ENCODE assay signal across 8 cellular contexts in the genomic region with DNA sequence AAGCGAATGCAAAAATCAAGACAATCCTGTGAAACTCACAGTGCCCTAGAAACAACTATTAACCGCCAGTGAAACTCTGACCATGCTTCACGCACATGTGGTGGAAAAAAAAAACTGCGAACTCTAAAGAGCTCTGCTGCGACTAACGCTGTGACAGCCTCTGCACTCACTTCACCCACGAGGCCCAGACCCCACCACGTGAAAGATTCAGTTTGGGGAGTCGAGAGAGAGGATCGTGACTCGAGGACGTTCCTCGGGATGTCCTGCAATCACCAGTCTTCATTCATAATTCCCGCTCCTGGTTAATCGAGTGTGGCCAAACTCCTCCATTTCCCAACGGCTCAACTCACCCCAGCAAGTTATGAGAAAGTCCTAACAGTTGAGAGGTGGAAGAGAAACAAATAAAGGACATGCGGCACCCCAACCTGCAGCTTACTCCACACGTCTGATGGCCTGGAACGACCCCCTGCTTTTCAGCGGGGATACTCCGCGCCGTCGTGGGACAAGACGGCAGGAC. TPM values are rescaled to one million over a fixed set of nuclear protein-coding genes. Genes with fewer than 3 reads are reported as not detected.
DNase-seq lines count a peak whose midpoint lies in the region; ATAC-seq and TF ChIP-seq lines count a peak whose summit lies in the region.

No MANE protein-coding gene starts in this region.

- ATAC-seq in IMR-90 (ENCODE audit: low read depth) (no peak), upper lobe of left lung (ENCODE audit: low FRiP score in 2 of 2) (no peak), HG02798 (IDR thresholded peaks at IDR 0.05; ENCODE audit: poor library complexity, unreplicated experiment) (no peak), GM21360 (IDR thresholded peaks at IDR 0.05; ENCODE audit: unreplicated experiment) (no peak)
- no peak for ATAC-seq in activated CD8-positive, alpha-beta T cell treated with anti-CD3 and anti-CD28 coated beads, Interleukin-2, amount 10 ng/mL, durations not matched to agents 7 days and 5 days

- peak overlapping the region; percentile 75 for H3K56ac ChIP-seq in IMR-90 (ENCODE audit: extremely low read depth, insufficient read depth, low read length)

- no peaks in the 10 kb centered on the region; the same call in 1 of the 2 replicates for H3K9me1 ChIP-seq in IMR-90 (ENCODE audit: insufficient read depth, low read length)

- H3K9me3 Mint-ChIP-seq in activated CD8-positive, alpha-beta T cell treated with anti-CD3 and anti-CD28 coated beads, Interleukin-2, amount 10 ng/mL, durations not matched to agents 7 days and 5 days (ENCODE audit: insufficient read depth), result no peaks in the 10 kb centered on the region

- peak overlapping the region; percentile 78 for H3K4me3 Mint-ChIP-seq in activated CD8-positive, alpha-beta T cell treated with anti-CD3 and anti-CD28 coated beads, Interleukin-2, amount 10 ng/mL, durations not matched to agents 7 days and 5 days

- H3K18ac ChIP-seq in IMR-90 (ENCODE audit: low read depth, low read length), result no peak overlapping the region

- DNase-seq in IMR-90 (no peak), esophagus muscularis mucosa (ENCODE audit: extremely low spot score) (no peak), ovary (no peak), upper lobe of left lung (no peak)
- DNase-seq in activated CD8-positive, alpha-beta T cell treated with anti-CD3 and anti-CD28 coated beads, Interleukin-2, amount 10 ng/mL, durations not matched to agents 7 days and 5 days, result peak; percentile 49

- intact Hi-C loops in IMR-90 (cut with micrococcal nuclease) (no loop called here), esophagus muscularis mucosa (cut with DNase I) (no loop called here), ovary (cut with DNase I) (no loop called here)

- dilution Hi-C loops in IMR-90 (cut with HindIII; ENCODE audit: low sequenced_read_pairs, unreplicated experiment), result no loop called here

- POLR2A ChIA-PET in IMR-90 (lab: Charles Lee; ENCODE audit: unreplicated experiment), result no interaction called here
- POLR2A ChIA-PET in activated CD8-positive, alpha-beta T cell treated with anti-CD3 and anti-CD28 coated beads, Interleukin-2, amount 10 ng/mL, durations not matched to agents 7 days and 5 days (lab: Charles Lee), result interaction anchor here (0.6 to 2.8 kb wide), 12 partner anchors 10 to 504 kb away, joined by 3 to 13 read pairs (median 4); partner anchors contain the start of genes DNAI4, IL23R and MIER1

- H3K9me3 ChIP-seq in BLaER1 treated with 17β-estradiol and CSF1 and Interleukin-3, amounts not matched to agents 10 nM and 100 nM (replicated peaks in 1 of 11), result no peaks in the 10 kb centered on the region
- no peaks in the 10 kb centered on the region for H3K9me3 ChIP-seq in IMR-90 (ENCODE audit: control insufficient read depth, insufficient read depth, low read length)
- no peaks in the 10 kb centered on the region for H3K9me3 ChIP-seq in esophagus muscularis mucosa
- no peaks in the 10 kb centered on the region for H3K9me3 ChIP-seq in ovary
- no peaks in the 10 kb centered on the region for H3K9me3 ChIP-seq in upper lobe of left lung

- H2AK9ac ChIP-seq in IMR-90 (replicated peaks; ENCODE audit: low read depth, low read length, poor library complexity), result peak overlapping the region; percentile 65

- H3K36me3 Mint-ChIP-seq in activated CD8-positive, alpha-beta T cell treated with anti-CD3 and anti-CD28 coated beads, Interleukin-2, amount 10 ng/mL, durations not matched to agents 7 days and 5 days (ENCODE audit: low read depth), result peaks cover 55% of the 10 kb centered on the region

- no peak overlapping the region for H4K5ac ChIP-seq in IMR-90 (ENCODE audit: low read depth, low read length)

- no peaks in the 10 kb centered on the region for H3K27me3 Mint-ChIP-seq in activated CD8-positive, alpha-beta T cell treated with anti-CD3 and anti-CD28 coated beads, Interleukin-2, amount 10 ng/mL, durations not matched to agents 7 days and 5 days (ENCODE audit: low read depth)

- no peak for TF ChIP-seq RAD21 in IMR-90 (IDR thresholded peaks at IDR 0.05; ENCODE audit: low read length)

- no peak for TF ChIP-seq EP300 in esophagus muscularis mucosa (IDR thresholded peaks at IDR 0.05)
- TF ChIP-seq EP300 in ovary (IDR thresholded peaks at IDR 0.05), result no peak
- no peak for TF ChIP-seq EP300 in upper lobe of left lung (IDR thresholded peaks at IDR 0.05)

- H2BK20ac ChIP-seq in IMR-90 (ENCODE audit: low read depth, low read length), result no peak overlapping the region

- CTCF ChIA-PET in IMR-90 (lab: Yijun Ruan, JAX), result interaction anchor here (0.6 to 0.7 kb wide), 2 partner anchors 82 to 91 kb away, joined by 3 to 4 read pairs; no protein-coding TSS in a partner anchor
- CTCF ChIA-PET in activated CD8-positive, alpha-beta T cell treated with anti-CD3 and anti-CD28 coated beads, Interleukin-2, amount 10 ng/mL, durations not matched to agents 7 days and 5 days (lab: Charles Lee), result interaction anchor here (0.6 to 6.2 kb wide), 15 partner anchors 21 to 495 kb away, joined by 3 to 52 read pairs (median 4); partner anchors contain the start of genes IL12RB2 and IL23R

- H3K4me3 ChIP-seq in BLaER1 treated with 17β-estradiol and CSF1 and Interleukin-3, amounts not matched to agents 10 nM and 100 nM, result peak overlapping the region; percentile 81 to 99 (median 96)
- H3K4me3 ChIP-seq in IMR-90 (ENCODE audit: insufficient read depth, low read depth, low read length), result peak overlapping the region; percentile 99
- peak overlapping the region; percentile 78 to 92 (median 80) for H3K4me3 ChIP-seq in esophagus muscularis mucosa
- peak overlapping the region; percentile 67 for H3K4me3 ChIP-seq in ovary
- peak overlapping the region; percentile 37 to 85 (median 76) for H3K4me3 ChIP-seq in upper lobe of left lung

- H3K23ac ChIP-seq in IMR-90 (ENCODE audit: low read depth, low read length), result peak overlapping the region; percentile 69

- H2AFZ ChIP-seq in IMR-90 (replicated peaks; ENCODE audit: low read length, poor library complexity), result no peak overlapping the region

- TF ChIP-seq CTCF in IMR-90 (conservative IDR thresholded peaks at IDR 0.05; ENCODE audit: low read depth, low read length) (no peak), esophagus muscularis mucosa (IDR thresholded peaks at IDR 0.05) (no peak), ovary (IDR thresholded peaks at IDR 0.05) (no peak), upper lobe of left lung (IDR thresholded peaks at IDR 0.05) (no peak)

- H3K27me3 ChIP-seq in BLaER1 treated with 17β-estradiol and CSF1 and Interleukin-3, amounts not matched to agents 10 nM and 100 nM, result no peaks in the 10 kb centered on the region
- H3K27me3 ChIP-seq in IMR-90 (ENCODE audit: control insufficient read depth, insufficient read depth, low read length) (no peaks in the 10 kb centered on the region), esophagus muscularis mucosa (no peaks in the 10 kb centered on the region), ovary (no peaks in the 10 kb centered on the region), upper lobe of left lung (no peaks in the 10 kb centered on the region)

- peaks cover 23 to 56% (median 53%) of the 10 kb centered on the region in 11 experiments for H3K36me3 ChIP-seq in BLaER1 treated with 17β-estradiol and CSF1 and Interleukin-3, amounts not matched to agents 10 nM and 100 nM
- H3K36me3 ChIP-seq in IMR-90 (ENCODE audit: control insufficient read depth, insufficient read depth, low read length) (peaks cover 10% of the 10 kb centered on the region), esophagus muscularis mucosa (peaks cover 10 to 22% (median 18%) of the 10 kb centered on the region in 4 donors), ovary (no peaks in the 10 kb centered on the region), upper lobe of left lung (peaks cover 5 to 21% (median 17%) of the 10 kb centered on the region in 4 donors)

- H3K27ac Mint-ChIP-seq in activated CD8-positive, alpha-beta T cell treated with anti-CD3 and anti-CD28 coated beads, Interleukin-2, amount 10 ng/mL, durations not matched to agents 7 days and 5 days, result peak overlapping the region; percentile 91

- peaks cover 37 to 55% (median 49%) of the 10 kb centered on the region in 10 experiments for H3K4me1 ChIP-seq in BLaER1 treated with 17β-estradiol and CSF1 and Interleukin-3, amounts not matched to agents 10 nM and 100 nM
- H3K4me1 ChIP-seq in IMR-90 (ENCODE audit: control insufficient read depth, insufficient read depth, low read length) (no peaks in the 10 kb centered on the region), esophagus muscularis mucosa (peaks cover 32 to 58% (median 50%) of the 10 kb centered on the region in 4 donors), ovary (ENCODE audit: insufficient read depth) (peaks cover 2% of the 10 kb centered on the region), upper lobe of left lung (peaks cover 23 to 43% (median 24%) of the 10 kb centered on the region in 4 donors)

- in situ Hi-C loops in IMR-90 (cut with MboI; ENCODE audit: low sequenced_read_pairs), result no loop called here

- BruUV-seq in IMR-90 (replicated peaks; lab: Mats Ljungman, UMichigan), result no TSS peak

- H2AK5ac ChIP-seq in IMR-90 (ENCODE audit: low read depth, low read length), result peak overlapping the region; percentile 3; the same call in 1 of the 2 replicates

- peaks cover 56 to 60% (median 57%) of the 10 kb centered on the region in 11 experiments for H4K20me1 ChIP-seq in BLaER1 treated with 17β-estradiol and CSF1 and Interleukin-3, amounts not matched to agents 10 nM and 100 nM
- H4K20me1 ChIP-seq in IMR-90 (ENCODE audit: insufficient read depth, low read length), result peaks cover 41% of the 10 kb centered on the region

- H3K9ac ChIP-seq in BLaER1 treated with 17β-estradiol and CSF1 and Interleukin-3, amounts not matched to agents 10 nM and 100 nM, result peak overlapping the region; percentile 94 to 99 (median 97)
- H3K9ac ChIP-seq in IMR-90 (ENCODE audit: low read depth, low read length), result peak overlapping the region; percentile 87

- peaks cover 0 to 5% of the 10 kb centered on the region in 2 experiments; a peak in 1 of 4 replicates for H3K79me1 ChIP-seq in IMR-90 (ENCODE audit: low read depth in 1 of 2, low read length in 2 of 2)

- H3K4me2 ChIP-seq in BLaER1 treated with 17β-estradiol and CSF1 and Interleukin-3, amounts not matched to agents 10 nM and 100 nM, result peak overlapping the region; percentile 68 to 99 (median 85)
- peak overlapping the region; percentile 81 for H3K4me2 ChIP-seq in IMR-90 (ENCODE audit: low read depth, low read length)

- no peak overlapping the region; the same call in 1 of the 2 replicates for H4K91ac ChIP-seq in IMR-90 (ENCODE audit: insufficient read depth, low read depth, low read length)

- H3K4me1 Mint-ChIP-seq in activated CD8-positive, alpha-beta T cell treated with anti-CD3 and anti-CD28 coated beads, Interleukin-2, amount 10 ng/mL, durations not matched to agents 7 days and 5 days (ENCODE audit: low read depth), result peaks cover 56% of the 10 kb centered on the region

- peak overlapping the region; percentile 75 for H3K14ac ChIP-seq in IMR-90 (replicated peaks; ENCODE audit: low read depth, low read length)

- no peak overlapping the region for H2BK15ac ChIP-seq in IMR-90 (ENCODE audit: low read depth, low read length)

- H2BK120ac ChIP-seq in IMR-90 (ENCODE audit: low read depth, low read length), result no peak overlapping the region

- TF ChIP-seq POLR2A in IMR-90 (IDR thresholded peaks at IDR 0.05; ENCODE audit: low read depth, low read length) (no peak), esophagus muscularis mucosa (IDR thresholded peaks at IDR 0.05; ENCODE audit: low read depth) (no peak), ovary (IDR thresholded peaks at IDR 0.05) (no peak), upper lobe of left lung (IDR thresholded peaks at IDR 0.05) (no peak)

- peak overlapping the region; percentile 71 for H2BK5ac ChIP-seq in IMR-90 (ENCODE audit: low read depth, low read length, poor library complexity, severe bottlenecking)

- 0% methylated on average over 10 of the region's 25 CpGs; no CpG with 5 or more reads in 1 of the 2 experiments for WGBS in IMR-90 (ENCODE audit: extremely low coverage in 2 of 2, insufficient read length in 1 of 2), 2 experiments
- WGBS in esophagus muscularis mucosa, result 0% methylated on average over 24 of the region's 25 CpGs
- WGBS in ovary, 3 donors, result 0 to 1% (median 0%) methylated on average over 25 of the region's 25 CpGs
- 1% methylated on average over 16 to 25 of the region's 25 CpGs for WGBS in upper lobe of left lung, 2 donors

- H3K4ac ChIP-seq in IMR-90 (ENCODE audit: low read depth, low read length), result peak overlapping the region; percentile 84; the same call in 1 of the 2 replicates

- H3K27ac ChIP-seq in BLaER1 treated with 17β-estradiol and CSF1 and Interleukin-3, amounts not matched to agents 10 nM and 100 nM, result peak overlapping the region; percentile 88 to 97 (median 95)
- H3K27ac ChIP-seq in IMR-90 (ENCODE audit: insufficient read depth, low read length) (peak overlapping the region; percentile 81), esophagus muscularis mucosa (replicated peaks in 1 of 4) (peak overlapping the region; percentile 92 to 96 (median 92)), ovary (peak overlapping the region; percentile 49 to 82), upper lobe of left lung (peak overlapping the region; percentile 90 to 92 (median 91))

- no peak overlapping the region; a peak in 1 of 4 replicates for H4K8ac ChIP-seq in IMR-90 (ENCODE audit: low read depth in 2 of 2, low read length in 2 of 2)

RNA-seq across cellular contexts. Expression of gene SERBP1, which starts 1.1 kb away (rescaled TPM):
- total RNA-seq in IMR-90 (2012; rRNA removed) (94.1 and 240 TPM in 2 replicates), esophagus muscularis mucosa (100 to 1,000 TPM; 203 to 254 (median 223) TPM), ovary (100 to 1,000 TPM; 117 to 163 (median 150) TPM), upper lobe of left lung (100 to 1,000 TPM in 5 of 6 donors, 10 to 100 TPM in 1; 93.2 to 199 (median 138) TPM)
- polyA plus RNA-seq in IMR-90 (2012; rRNA removed) (153 TPM in 2 replicates), ovary (100 to 1,000 TPM; 118 to 180 TPM)
- polyA plus RNA-seq in IMR-90 (2012; cell fraction: cytosol; rRNA removed), result 65.9 and 68.8 TPM in 2 replicates
- 22.2 and 52.1 TPM in 2 replicates for polyA plus RNA-seq in IMR-90 (2012; cell fraction: nucleus; rRNA removed; ENCODE audit: low replicate concordance)
- 100 to 1,000 TPM; 280 to 297 TPM for total RNA-seq in activated CD8-positive, alpha-beta T cell treated with anti-CD3 and anti-CD28 coated beads, Interleukin-2, amount 10 ng/mL, durations not matched to agents 7 days and 5 days
